ENCODE assay signal across 15 cellular contexts in the genomic region with DNA sequence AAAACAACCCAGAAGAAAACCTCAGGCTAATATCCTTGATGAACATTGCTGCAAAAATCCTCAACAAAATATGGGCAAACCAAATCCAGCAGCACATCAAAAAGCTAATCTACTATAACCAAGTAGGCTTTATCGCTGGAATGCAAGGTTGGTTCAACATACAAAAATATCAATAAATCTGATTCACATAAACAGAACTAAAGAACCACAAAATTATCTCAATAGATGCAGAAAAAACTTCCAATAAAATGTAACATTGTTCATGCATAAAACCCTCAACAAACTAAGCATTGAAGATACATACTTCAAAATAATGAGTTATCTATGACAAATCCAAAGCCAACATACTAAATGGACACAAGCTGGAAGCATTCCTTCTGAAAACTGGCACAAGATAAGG. TPM values are rescaled to one million over a fixed set of nuclear protein-coding genes. Genes with fewer than 3 reads are reported as not detected.
"Had no signal": no experiment of that assay in that cellular context is flagged by ENCODE, and none has a peak within 500 bp of the region (broad histone marks: within the 10 kb centered on the region; RNA-seq: fewer than 3 reads in every experiment).

No MANE protein-coding gene starts in this region.

- H3K4me1 Mint-ChIP-seq: activated CD4-positive, alpha-beta T cell treated with anti-CD3 and anti-CD28 coated beads, Interleukin-2, amount 10 ng/mL, durations not matched to agents 7 days and 5 days; stimulated activated effector memory CD8-positive, alpha-beta T cell treated with anti-CD3 and anti-CD28 coated beads, Interleukin-12 subunit alpha, Interleukin-12 subunit beta, amount 100 ng/mL, for 72 hours had no signal

- H2AFZ ChIP-seq: hepatocyte had no signal

- DNase-seq: activated CD4-positive, alpha-beta T cell treated with anti-CD3 and anti-CD28 coated beads, Interleukin-2, amount 10 ng/mL, durations not matched to agents 7 days and 5 days; activated CD8-positive, alpha-beta memory T cell treated with anti-CD3 and anti-CD28 coated beads, Interleukin-2, amount 50 U/mL, for 48 hours; activated naive CD4-positive, alpha-beta T cell; activated naive CD8-positive, alpha-beta T cell treated with anti-CD3 and anti-CD28 coated beads, Interleukin-2, amount 10 ng/mL, durations not matched to agents 7 days and 5 days; left ventricle myocardium superior; mesenchymal stem cell; tibial artery had no signal

- ATAC-seq: esophagus mucosa; left ventricle myocardium superior; natural killer cell treated with Interleukin-12 subunit alpha and Interleukin-12 subunit beta and Interleukin-15 and Interleukin-18, amount 100 ng/mL, for 72 hours; stimulated activated effector memory CD8-positive, alpha-beta T cell treated with anti-CD3 and anti-CD28 coated beads, Interleukin-12 subunit alpha, Interleukin-12 subunit beta, amount 100 ng/mL, for 72 hours had no signal

- H3K4me2 ChIP-seq: hepatocyte had no signal

- H3K27me3 Mint-ChIP-seq: activated CD4-positive, alpha-beta T cell treated with anti-CD3 and anti-CD28 coated beads, Interleukin-2, amount 10 ng/mL, durations not matched to agents 7 days and 5 days; activated naive CD8-positive, alpha-beta T cell treated with anti-CD3 and anti-CD28 coated beads, Interleukin-2, amount 10 ng/mL, durations not matched to agents 7 days and 5 days; natural killer cell treated with Interleukin-12 subunit alpha and Interleukin-12 subunit beta and Interleukin-15 and Interleukin-18, amount 100 ng/mL, for 72 hours had no signal

- H3K36me3 ChIP-seq: ascending aorta had no signal

- H3K27ac Mint-ChIP-seq: activated CD4-positive, alpha-beta T cell treated with anti-CD3 and anti-CD28 coated beads, Interleukin-2, amount 10 ng/mL, durations not matched to agents 7 days and 5 days; activated naive CD8-positive, alpha-beta T cell treated with anti-CD3 and anti-CD28 coated beads, Interleukin-2, amount 10 ng/mL, durations not matched to agents 7 days and 5 days; activated T-helper 1 cell treated with anti-CD3 and anti-CD28 coated beads, Interleukin-12 subunit alpha, Interleukin-12 subunit beta, Interleukin-2, Interleukin-4 antibody, amounts not matched to agents 30 ng/mL and 10 ng/mL and 1 ng/mL, durations not matched to agents 14 hours and 24 hours and 36 hours; natural killer cell treated with Interleukin-12 subunit alpha and Interleukin-12 subunit beta and Interleukin-15 and Interleukin-18, amount 100 ng/mL, for 72 hours; stimulated activated effector memory CD8-positive, alpha-beta T cell treated with anti-CD3 and anti-CD28 coated beads, Interleukin-12 subunit alpha, Interleukin-12 subunit beta, amount 100 ng/mL, for 72 hours had no signal

- H3K4me3 Mint-ChIP-seq: activated CD4-positive, alpha-beta T cell treated with anti-CD3 and anti-CD28 coated beads, Interleukin-2, amount 10 ng/mL, durations not matched to agents 7 days and 5 days; activated naive CD8-positive, alpha-beta T cell treated with anti-CD3 and anti-CD28 coated beads, Interleukin-2, amount 10 ng/mL, durations not matched to agents 7 days and 5 days; activated T-helper 1 cell treated with anti-CD3 and anti-CD28 coated beads, Interleukin-12 subunit alpha, Interleukin-12 subunit beta, Interleukin-2, Interleukin-4 antibody, amounts not matched to agents 30 ng/mL and 10 ng/mL and 1 ng/mL, durations not matched to agents 14 hours and 24 hours and 36 hours; natural killer cell treated with Interleukin-12 subunit alpha and Interleukin-12 subunit beta and Interleukin-15 and Interleukin-18, amount 100 ng/mL, for 72 hours; stimulated activated effector memory CD8-positive, alpha-beta T cell treated with anti-CD3 and anti-CD28 coated beads, Interleukin-12 subunit alpha, Interleukin-12 subunit beta, amount 100 ng/mL, for 72 hours had no signal

- H3K27ac ChIP-seq: ascending aorta, hepatocyte, tibial artery had no signal

- H3K27me3 ChIP-seq: ascending aorta, hepatocyte, tibial artery had no signal

- H3K4me1 ChIP-seq: ascending aorta, tibial artery had no signal

- FAIRE-seq: bronchial epithelial cell, keratinocyte had no signal

- H3K4me3 ChIP-seq: ascending aorta, hepatocyte, tibial artery had no signal

RNA-seq across cellular contexts. Expression of gene ZNF724, which starts 8.8 kb away (rescaled TPM):
- total RNA-seq: ascending aorta had no signal
